In the genomic region with DNA sequence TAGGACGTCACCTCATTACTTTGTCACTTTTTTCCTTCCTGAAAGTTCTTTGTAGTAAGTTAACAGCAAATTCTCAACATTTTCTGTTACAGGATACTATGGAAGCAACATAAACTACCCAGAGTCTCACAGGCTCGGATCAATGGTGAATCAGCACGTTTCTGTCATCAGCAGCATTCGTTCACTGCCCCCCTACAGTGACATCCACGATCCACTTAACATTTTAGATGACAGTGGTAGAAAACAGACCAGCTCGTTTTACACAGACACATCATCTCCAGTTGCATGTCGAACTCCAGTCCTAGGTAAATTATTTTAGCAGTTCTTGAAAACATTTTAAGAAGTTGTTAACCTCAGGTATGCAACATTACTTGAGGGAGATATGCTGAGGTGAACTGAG, we compare ENCODE assay signal across 22 cellular contexts. TPM values are rescaled to one million over a fixed set of nuclear protein-coding genes. Genes with fewer than 3 reads are reported as not detected.
"Had no signal": no experiment of that assay in that cellular context is flagged by ENCODE, and none has a peak within 500 bp of the region (broad histone marks: within the 10 kb centered on the region; RNA-seq: fewer than 3 reads in every experiment).

No MANE protein-coding gene starts in this region.

- H3K9me3 ChIP-seq: SK-N-SH had no signal

- H3K27ac ChIP-seq: RWPE1 had no signal

- DNase-seq: KBM-7, MV-4-11, NCI-H1092, NCI-H1105 treated with DMSO at 0.1 percent for 48 hours, NCI-H1417 treated with DMSO at 0.1 percent for 48 hours, NCI-H146, NCI-H1694 treated with DMSO at 0.1 percent for 48 hours, NCI-H1930, NCI-H2081, NCI-H2107, NCI-H2227 treated with DMSO at 0.1 percent for 48 hours, NCI-H510A, NCI-H524 treated with DMSO at 0.1 percent for 48 hours, NCI-H69, NCI-H774, SHP77, SK-N-SH, T-helper 1 cell had no signal

- ATAC-seq: Panc1 had no signal

- H3K9ac ChIP-seq: SK-N-SH had no signal

- H3K4me2 ChIP-seq: SK-N-SH had no signal

RNA-seq across cellular contexts. Expression of a gene that starts 51.6 kb away (rescaled TPM):
- total RNA-seq: LHCN-M2, MCF 10A had no signal
- polyA plus RNA-seq: SK-N-SH had no signal
